ENCODE assay signal across 8 cellular contexts in genomic region chr2:172698041-172698863, GRCh38.
DNase-seq lines count a peak whose midpoint lies in the region; ATAC-seq lines count a peak whose summit lies in the region.

No MANE protein-coding gene starts in this region.

- peak; percentile 37 for DNase-seq in stimulated activated CD4-positive, alpha-beta T cell treated with anti-CD3 and anti-CD28 coated beads, Interleukin-15, amount 100 ng/mL, for 24 hours
- DNase-seq in stimulated activated CD4-positive, alpha-beta T cell treated with anti-CD3 and anti-CD28 coated beads, Interleukin-4, amount 100 ng/mL, for 1 hour, result no peak
- DNase-seq in SW 1271 (lab: John Stamatoyannopoulos, UW) (peak; percentile 21 to 84), iPS-NIHi11 (ENCODE audit: low spot score) (peak; percentile 26), RPMI8226 (no peak), HuH-7 (ENCODE audit: low spot score) (no peak), cortex of kidney (lab: John Stamatoyannopoulos, UW) (no peak)

- peak; percentile 75 for ATAC-seq in HG03066 (IDR thresholded peaks at IDR 0.05; ENCODE audit: low read depth, unreplicated experiment)

Comparison
In these comparisons a context has a peak if more than half of its experiments do, and no peak if none do; other contexts are left out.
1. DNase-seq: peak in stimulated activated CD4-positive, alpha-beta T cell treated with anti-CD3 and anti-CD28 coated beads, Interleukin-15, amount 100 ng/mL, for 24 hours (single experiment), SW 1271 (2 of 2) and iPS-NIHi11 (single experiment); none in stimulated activated CD4-positive, alpha-beta T cell treated with anti-CD3 and anti-CD28 coated beads, Interleukin-4, amount 100 ng/mL, for 1 hour (single experiment), RPMI8226 (single experiment), HuH-7 (single experiment) and cortex of kidney (single experiment).